Comparison of ENCODE assay signal across 8 cellular contexts in the genomic region with DNA sequence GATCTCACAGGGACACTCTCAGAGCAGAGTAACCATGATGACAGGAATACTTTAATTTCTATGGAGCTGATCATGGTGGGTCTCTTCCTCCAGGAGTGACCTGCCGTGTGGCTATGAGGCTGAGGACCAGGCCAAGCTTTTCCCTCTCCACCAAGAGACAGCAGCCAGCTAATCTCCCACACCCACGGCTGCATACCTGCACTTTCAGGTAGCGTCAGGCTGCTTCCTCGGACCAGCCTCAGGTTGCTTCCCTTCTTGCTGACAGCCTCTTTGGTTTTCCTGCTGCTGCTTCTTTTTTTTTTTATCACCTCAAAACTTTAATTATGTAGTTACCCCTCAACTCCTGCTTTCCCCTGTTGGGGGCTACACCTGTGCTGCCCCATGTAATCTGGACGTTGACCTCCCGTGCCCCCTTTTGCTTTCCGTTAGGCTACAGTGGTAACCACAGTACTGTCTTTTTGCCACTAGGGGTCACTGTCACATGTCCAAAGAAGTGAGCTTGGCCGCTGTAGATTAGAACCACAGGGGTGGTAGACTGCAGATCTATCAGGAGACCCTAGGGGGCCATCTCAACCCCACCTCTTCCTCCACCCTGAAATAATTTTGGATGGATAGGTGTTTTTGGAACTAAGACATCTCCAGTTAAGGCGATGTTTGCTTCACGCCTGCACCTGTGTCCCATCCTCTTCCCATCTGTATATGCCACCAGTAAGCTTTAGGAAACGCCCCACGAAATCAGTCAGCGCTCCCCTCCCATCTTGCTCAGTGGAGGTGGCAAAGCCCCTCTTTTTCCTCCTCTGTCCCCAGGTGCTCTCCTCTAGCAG. TPM values are rescaled to one million over a fixed set of nuclear protein-coding genes. Genes with fewer than 3 reads are reported as not detected.
A peak's percentile ranks its signal among the peaks of the same experiment; 100 is the strongest.
DNase-seq lines count a peak whose midpoint lies in the region; ATAC-seq and TF ChIP-seq lines count a peak whose summit lies in the region.

No MANE protein-coding gene starts in this region.

- in situ Hi-C loops in HAP-1 (cut with MboI; ENCODE audit: low sequenced_read_pairs) (no loop called here), transverse colon (cut with MboI; ENCODE audit: low pct_ligation_motif_present in 1 of 4, low pct_unique_long_range_greater_than_20kb in 1 of 4, low sequenced_read_pairs in 3 of 4) (loop anchor here in 2 of 4 donors (5.0 kb wide), 2 partner anchors 39 to 44 kb away; no protein-coding TSS in a partner anchor)

- peak; percentile 98 for ATAC-seq in activated T-helper 17 cell treated with anti-CD3 and anti-CD28 coated beads, Interleukin-2, amount 50 U/mL, for 72 hours (replicated peaks)

- H3K27me3 ChIP-seq in HAP-1 (ENCODE audit: low read depth) (peaks cover 18% of the 10 kb centered on the region), MM.1S (replicated peaks; ENCODE audit: insufficient read depth, low read length) (peaks cover 29% of the 10 kb centered on the region), transverse colon (peaks cover 29% of the 10 kb centered on the region)

- peak overlapping the region; percentile 44; the same call in 1 of the 2 replicates for H2AFZ ChIP-seq in MM.1S (ENCODE audit: low read length)

- TF ChIP-seq POLR2A in transverse colon (IDR thresholded peaks at IDR 0.05) = no peak

- no peaks in the 10 kb centered on the region for H3K4me1 ChIP-seq in HAP-1
- H3K4me1 ChIP-seq in MM.1S (ENCODE audit: low read length) = no peaks in the 10 kb centered on the region
- no peaks in the 10 kb centered on the region for H3K4me1 ChIP-seq in transverse colon

- peak; percentile 90 for DNase-seq in GM10248 (ENCODE audit: extremely low spot score)
- DNase-seq in HAP-1 (ENCODE audit: low spot score in 2 of 2) = peak; percentile 82 to 84
- peak; percentile 86 for DNase-seq in MM.1S
- DNase-seq in RWPE1 (ENCODE audit: low spot score) = peak; percentile 83
- DNase-seq in foreskin fibroblast = peak; percentile 53 to 86
- DNase-seq in occipital lobe (lab: John Stamatoyannopoulos, UW) = peak; percentile 37
- DNase-seq in transverse colon = peak; percentile 63

- no peak overlapping the region for H3K4me3 Mint-ChIP-seq in activated T-helper 17 cell treated with anti-CD3 and anti-CD28 coated beads, Interleukin-2, amount 50 U/mL, for 72 hours

- peak overlapping the region; percentile 47 for H3K4me2 ChIP-seq in MM.1S (ENCODE audit: low read depth, low read length)

- CTCF ChIA-PET in GM10248 (lab: Yijun Ruan, JAX) (interaction anchor here (0.6 to 7.5 kb wide), 49 partner anchors 9 to 324 kb away, joined by 3 to 155 read pairs (median 5); partner anchors contain the start of genes ARHGEF25, B4GALNT1, DCTN2 and DTX3), RWPE1 (lab: Yijun Ruan, JAX) (interaction anchor here (0.5 to 2.0 kb wide), 40 partner anchors 8 to 1684 kb away, joined by 3 to 32 read pairs (median 5); partner anchors contain the start of genes ARHGEF25, B4GALNT1, EEF1AKMT3 and METTL1)

- intact Hi-C loops in transverse colon (cut with DNase I; ENCODE audit: low total_unique reads) = loop anchor here (1.0 kb wide), 1 partner anchor 38 kb away; no protein-coding TSS in a partner anchor

- peaks cover 4% of the 10 kb centered on the region for H3K27me3 Mint-ChIP-seq in activated T-helper 17 cell treated with anti-CD3 and anti-CD28 coated beads, Interleukin-2, amount 50 U/mL, for 72 hours

- no peaks in the 10 kb centered on the region for H3K9me2 ChIP-seq in MM.1S (replicated peaks; ENCODE audit: insufficient read depth, low read length)

- no peaks in the 10 kb centered on the region for H3F3A ChIP-seq in MM.1S (ENCODE audit: insufficient read depth, low read length)

- H4K20me1 ChIP-seq in MM.1S (ENCODE audit: insufficient read depth, low read length) = no peaks in the 10 kb centered on the region

- H3K4me3 ChIP-seq in HAP-1 (no peak overlapping the region), MM.1S (ENCODE audit: low read length) (peak overlapping the region; percentile 13; the same call in 1 of the 2 replicates), foreskin fibroblast (ENCODE audit: low read depth in 1 of 2, low read length in 2 of 2) (no peak overlapping the region), transverse colon (no peak overlapping the region)

- 19 to 43% methylated on average over 6 to 13 of the region's 13 CpGs for WGBS in transverse colon (ENCODE audit: low coverage in 1 of 2), 2 donors

- no peaks in the 10 kb centered on the region for H3K9me3 ChIP-seq in HAP-1
- no peaks in the 10 kb centered on the region for H3K9me3 ChIP-seq in MM.1S (replicated peaks; ENCODE audit: insufficient read depth, low read length)
- no peaks in the 10 kb centered on the region for H3K9me3 ChIP-seq in transverse colon

- no peaks in the 10 kb centered on the region for H3K9me3 Mint-ChIP-seq in activated T-helper 17 cell treated with anti-CD3 and anti-CD28 coated beads, Interleukin-2, amount 50 U/mL, for 72 hours

- POLR2A ChIA-PET in GM10248 (lab: Yijun Ruan, JAX) = interaction anchor here (0.7 kb wide), 1 partner anchor 65 kb away, joined by 5 read pairs; no protein-coding TSS in a partner anchor
- POLR2A ChIA-PET in RWPE1 (lab: Yijun Ruan, JAX; ENCODE audit: low non-redundant PET) = no interaction called here

- H3K9ac ChIP-seq in MM.1S (ENCODE audit: low read length) = no peak overlapping the region

- H3K79me2 ChIP-seq in MM.1S (ENCODE audit: low read length) = no peaks in the 10 kb centered on the region

- no peak for TF ChIP-seq EP300 in transverse colon (IDR thresholded peaks at IDR 0.05; ENCODE audit: low read depth)

- no peak overlapping the region for H3K27ac Mint-ChIP-seq in activated T-helper 17 cell treated with anti-CD3 and anti-CD28 coated beads, Interleukin-2, amount 50 U/mL, for 72 hours

- H3K4me1 Mint-ChIP-seq in activated T-helper 17 cell treated with anti-CD3 and anti-CD28 coated beads, Interleukin-2, amount 50 U/mL, for 72 hours = peaks cover 6% of the 10 kb centered on the region

- H3K36me3 Mint-ChIP-seq in activated T-helper 17 cell treated with anti-CD3 and anti-CD28 coated beads, Interleukin-2, amount 50 U/mL, for 72 hours (ENCODE audit: low read depth) = no peaks in the 10 kb centered on the region

- H3K36me3 ChIP-seq in HAP-1 (replicated peaks) (no peaks in the 10 kb centered on the region), MM.1S (replicated peaks; ENCODE audit: insufficient read depth, low read length) (no peaks in the 10 kb centered on the region), transverse colon (no peaks in the 10 kb centered on the region)

- peak; percentile 98 for TF ChIP-seq CTCF in GM10248 (IDR thresholded peaks at IDR 0.05; ENCODE audit: control extremely low read depth, extremely low read depth, low read depth, missing control alignments)
- peak; percentile 97 for TF ChIP-seq CTCF in MM.1S (IDR thresholded peaks at IDR 0.05; ENCODE audit: low read length)
- TF ChIP-seq CTCF in RWPE1 (conservative IDR thresholded peaks at IDR 0.05; ENCODE audit: low read depth) = peak; percentile 92
- peak; percentile 91 for TF ChIP-seq CTCF in foreskin fibroblast (IDR thresholded peaks at IDR 0.05; ENCODE audit: low read depth, low read length)
- TF ChIP-seq CTCF in transverse colon (IDR thresholded peaks at IDR 0.05) = peak; percentile 91 to 96 (median 93)

- H3K27ac ChIP-seq in MM.1S (ENCODE audit: low read length) (no peak overlapping the region), RWPE1 (no peak overlapping the region), transverse colon (no peak overlapping the region)

RNA-seq across cellular contexts. Expression of gene PIP4K2C, which starts 7.8 kb away (rescaled TPM):
- total RNA-seq in activated T-helper 17 cell treated with anti-CD3 and anti-CD28 coated beads, Interleukin-2, amount 50 U/mL, for 72 hours = 10 to 100 TPM; 16.0 to 23.0 TPM
- total RNA-seq in occipital lobe (13.6 TPM), transverse colon (100 to 1,000 TPM in 1 of 4 donors, 10 to 100 TPM in 3; 38.4 to 308 (median 45.8) TPM)

RNA-seq across cellular contexts. Expression of gene DTX3, which starts 21.4 kb away (rescaled TPM):
- 10 to 100 TPM; 16.7 to 19.5 TPM for total RNA-seq in activated T-helper 17 cell treated with anti-CD3 and anti-CD28 coated beads, Interleukin-2, amount 50 U/mL, for 72 hours
- total RNA-seq in occipital lobe = 44.5 TPM
- total RNA-seq in transverse colon = 10 to 100 TPM in 1 of 4 donors, 1 to 10 TPM in 3; 8.0 to 10.9 (median 9.6) TPM

RNA-seq across cellular contexts. Expression of gene ARHGEF25, which starts 28.0 kb away (rescaled TPM):
- 1 to 10 TPM; 1.5 to 1.6 TPM for total RNA-seq in activated T-helper 17 cell treated with anti-CD3 and anti-CD28 coated beads, Interleukin-2, amount 50 U/mL, for 72 hours
- total RNA-seq in occipital lobe (49.4 TPM), transverse colon (10 to 100 TPM in 3 of 4 donors, 1 to 10 TPM in 1; 6.6 to 35.9 (median 15.3) TPM)

RNA-seq across cellular contexts. Expression of gene KIF5A, which starts 33.4 kb away (rescaled TPM):
- total RNA-seq in activated T-helper 17 cell treated with anti-CD3 and anti-CD28 coated beads, Interleukin-2, amount 50 U/mL, for 72 hours = 1 to 10 TPM; 2.0 to 3.0 TPM
- total RNA-seq in occipital lobe (50.2 TPM), transverse colon (1 to 10 TPM; 1.3 to 6.2 (median 1.6) TPM)

RNA-seq across cellular contexts. Expression of gene DCTN2, which starts 36.2 kb away (rescaled TPM):
- total RNA-seq in activated T-helper 17 cell treated with anti-CD3 and anti-CD28 coated beads, Interleukin-2, amount 50 U/mL, for 72 hours = 10 to 100 TPM; 78.5 to 96.4 TPM
- total RNA-seq in occipital lobe (103 TPM), transverse colon (100 to 1,000 TPM; 154 to 344 (median 175) TPM)

Comparison
In these comparisons a context has a peak if more than half of its experiments do, and no peak if none do; other contexts are left out.
1. DNase-seq: peak in every context shown above with its lines; median percentile 90 in GM10248; 86 in MM.1S; 83 in HAP-1; 83 in RWPE1; 70 in foreskin fibroblast; 63 in transverse colon; 37 in occipital lobe.